12 cellular contexts compared by ENCODE assay signal in the genomic region with DNA sequence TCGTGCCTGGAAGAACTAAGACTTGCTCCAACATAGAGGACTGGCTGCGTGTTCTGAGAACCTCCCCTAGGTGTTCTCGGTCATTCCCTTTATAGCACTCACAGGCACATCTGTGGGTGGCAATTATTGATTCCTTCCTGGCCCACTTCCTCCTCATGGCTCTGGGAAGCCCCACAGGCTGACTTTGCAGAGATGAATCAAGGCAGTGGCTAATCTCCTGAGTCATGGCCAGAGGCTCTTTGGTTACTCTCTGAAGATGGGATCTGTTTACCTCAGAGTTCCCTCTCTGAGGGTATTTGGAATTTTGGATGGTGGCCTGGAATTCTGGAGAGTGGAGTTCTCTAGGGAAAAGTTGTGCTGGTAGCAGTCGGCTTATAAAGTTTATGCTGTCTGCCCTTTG.
DNase-seq lines count a peak whose midpoint lies in the region; ATAC-seq and TF ChIP-seq lines count a peak whose summit lies in the region.
"Had no signal": no experiment of that assay in that cellular context is flagged by ENCODE, and none has a peak within 500 bp of the region (broad histone marks: within the 10 kb centered on the region; RNA-seq: fewer than 3 reads in every experiment).

No MANE protein-coding gene starts in this region.

- WGBS in esophagus muscularis mucosa: 33% methylated on average over 4 of the region's 4 CpGs

- H3K27me3 ChIP-seq in esophagus muscularis mucosa: no peaks in the 10 kb centered on the region
- H3K27me3 ChIP-seq: adrenal gland, vagina had no signal

- no peak overlapping the region for H3K4me3 ChIP-seq in esophagus muscularis mucosa
- H3K4me3 ChIP-seq: adrenal gland, vagina had no signal

- H3K9me3 ChIP-seq in esophagus muscularis mucosa: no peaks in the 10 kb centered on the region
- H3K9me3 ChIP-seq: adrenal gland, vagina had no signal

- peak; percentile 65 for DNase-seq in GM03348 (ENCODE audit: low spot score)
- DNase-seq in M059J (ENCODE audit: low read depth): peak; percentile 4
- no peak for DNase-seq in esophagus muscularis mucosa (ENCODE audit: extremely low spot score)
- peak; percentile 77 for DNase-seq in renal cortical epithelial cell (ENCODE audit: low read depth)
- DNase-seq: adrenal gland, GF-D8, NCI-H1417 treated with DMSO at 0.1 percent for 48 hours had no signal

- peak overlapping the region; percentile 2 to 49 (median 39) for H3K27ac ChIP-seq in esophagus muscularis mucosa (replicated peaks in 1 of 4)
- H3K27ac ChIP-seq: adrenal gland, vagina had no signal

- H3K36me3 ChIP-seq in esophagus muscularis mucosa: no peaks in the 10 kb centered on the region
- H3K36me3 ChIP-seq: adrenal gland, vagina had no signal

- TF ChIP-seq EP300 in esophagus muscularis mucosa (IDR thresholded peaks at IDR 0.05): no peak

- no peak for TF ChIP-seq POLR2A in esophagus muscularis mucosa (IDR thresholded peaks at IDR 0.05; ENCODE audit: low read depth)

- TF ChIP-seq CTCF in esophagus muscularis mucosa (IDR thresholded peaks at IDR 0.05): no peak

- H3K4me1 ChIP-seq in esophagus muscularis mucosa: peaks cover 30 to 64% (median 48%) of the 10 kb centered on the region in 4 donors
- H3K4me1 ChIP-seq: adrenal gland, vagina had no signal

- ATAC-seq in GM18517 (IDR thresholded peaks at IDR 0.05; ENCODE audit: unreplicated experiment) (no peak), GM19452 (IDR thresholded peaks at IDR 0.05; ENCODE audit: unreplicated experiment) (no peak), HG02840 (IDR thresholded peaks at IDR 0.05; ENCODE audit: low FRiP score, unreplicated experiment) (no peak), HG02973 (IDR thresholded peaks at IDR 0.05; ENCODE audit: unreplicated experiment) (no peak)

- intact Hi-C loops in esophagus muscularis mucosa (cut with DNase I): no loop called here
